ENCODE assay signal across 8 cellular contexts in the genomic region with DNA sequence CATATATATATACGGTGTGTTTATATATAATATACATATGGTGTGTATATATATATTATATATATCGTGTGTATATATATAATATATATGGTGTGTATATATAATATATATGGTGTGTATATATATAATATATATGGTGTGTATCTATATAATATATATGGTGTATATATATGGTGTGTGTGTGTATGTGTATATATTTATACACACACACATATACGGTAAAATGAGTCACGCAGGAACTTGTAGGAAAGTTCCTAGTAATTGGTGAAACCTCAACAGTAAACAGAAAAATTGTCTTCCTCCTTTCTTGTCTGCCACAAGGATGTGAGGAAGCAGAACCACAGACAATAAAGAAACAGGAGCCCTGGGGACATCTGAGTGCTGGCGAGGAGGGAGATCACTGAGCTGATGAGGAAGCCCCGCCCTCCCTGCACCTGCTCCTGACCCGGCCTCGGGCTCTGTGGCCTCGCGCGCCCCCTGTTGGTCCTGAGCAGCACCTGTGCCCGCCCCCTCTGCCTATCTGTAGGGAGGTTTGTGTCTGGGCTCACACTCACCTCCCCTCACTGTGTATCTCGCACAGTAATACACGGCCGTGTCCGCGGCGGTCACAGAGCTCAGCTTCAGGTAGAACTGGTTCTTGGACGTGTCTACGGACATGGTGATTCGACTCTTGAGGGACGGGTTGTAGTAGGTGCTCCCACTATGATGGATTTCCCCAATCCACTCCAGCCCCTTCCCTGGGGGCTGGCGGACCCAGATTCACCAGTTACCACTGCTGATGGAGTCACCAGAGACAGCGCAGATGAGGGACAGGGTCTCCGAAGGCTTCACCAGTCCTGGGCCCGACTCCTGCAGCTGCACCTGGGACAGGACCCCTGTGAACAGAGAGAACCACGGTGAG.
DNase-seq lines count a peak whose midpoint lies in the region; ATAC-seq and TF ChIP-seq lines count a peak whose summit lies in the region.

No MANE protein-coding gene starts in this region.

- H2AK5ac ChIP-seq in mesendoderm (ENCODE audit: low read length): no peak overlapping the region

- ATAC-seq in HG03460 (IDR thresholded peaks at IDR 0.05; ENCODE audit: unreplicated experiment): peak; percentile 70
- no peak for ATAC-seq in HG02870 (IDR thresholded peaks at IDR 0.05; ENCODE audit: unreplicated experiment)

- H3K36me3 Mint-ChIP-seq in activated naive CD8-positive, alpha-beta T cell treated with anti-CD3 and anti-CD28 coated beads for 36 hours: no peaks in the 10 kb centered on the region

- no CpG with 5 or more reads among the region's 27 CpGs for WGBS in mesendoderm (ENCODE audit: extremely low coverage, insufficient coverage, low lambda C conversion rate)

- H2BK5ac ChIP-seq in mesendoderm (ENCODE audit: low read length): no peak overlapping the region

- H3K79me2 ChIP-seq in SU-DHL-6 (ENCODE audit: insufficient read depth, low read length) (no peaks in the 10 kb centered on the region), mesendoderm (ENCODE audit: control insufficient read depth, insufficient read depth, low read length) (no peaks in the 10 kb centered on the region)

- H3K9me3 ChIP-seq in SU-DHL-6 (ENCODE audit: insufficient read depth, low read length): no peaks in the 10 kb centered on the region

- H3K27ac ChIP-seq in SU-DHL-6 (ENCODE audit: low read depth, low read length) (no peak overlapping the region), mesendoderm (ENCODE audit: low read depth, low read length) (no peak overlapping the region)

- H4K8ac ChIP-seq in mesendoderm (ENCODE audit: low read depth, low read length): no peak overlapping the region

- H2BK120ac ChIP-seq in mesendoderm (ENCODE audit: low read depth, low read length): no peak overlapping the region

- no peaks in the 10 kb centered on the region for H4K20me1 ChIP-seq in SU-DHL-6 (ENCODE audit: low read depth, low read length)

- H3K4me3 ChIP-seq in SU-DHL-6 (ENCODE audit: insufficient read depth, low read length, poor library complexity, severe bottlenecking) (no peak overlapping the region), mesendoderm (ENCODE audit: low read length) (no peak overlapping the region)

- no peaks in the 10 kb centered on the region for H3K9me2 ChIP-seq in SU-DHL-6 (replicated peaks; ENCODE audit: insufficient read depth, low read length)

- H3K27me3 Mint-ChIP-seq in activated naive CD8-positive, alpha-beta T cell treated with anti-CD3 and anti-CD28 coated beads for 36 hours: peaks cover 50% of the 10 kb centered on the region

- no peak overlapping the region for H3K18ac ChIP-seq in mesendoderm (ENCODE audit: low read length)

- H3K27ac Mint-ChIP-seq in activated naive CD8-positive, alpha-beta T cell treated with anti-CD3 and anti-CD28 coated beads for 36 hours: no peak overlapping the region

- H3K9me3 Mint-ChIP-seq in activated naive CD8-positive, alpha-beta T cell treated with anti-CD3 and anti-CD28 coated beads for 36 hours: no peaks in the 10 kb centered on the region

- DNase-seq in GDM1 (lab: John Stamatoyannopoulos, UW) (peak; percentile 53), DMS79 (lab: John Stamatoyannopoulos, UW) (no peak), mesendoderm (no peak)
- DNase-seq in activated naive CD8-positive, alpha-beta T cell treated with anti-CD3 and anti-CD28 coated beads for 36 hours: peak; percentile 85
- DNase-seq in stimulated activated CD4-positive, alpha-beta T cell treated with anti-CD3 and anti-CD28 coated beads, Interleukin-4, amount 100 ng/mL, for 48 hours (ENCODE audit: low read depth in 2 of 2): peak; percentile 82 to 92

- peaks cover 2% of the 10 kb centered on the region for H3K4me1 Mint-ChIP-seq in activated naive CD8-positive, alpha-beta T cell treated with anti-CD3 and anti-CD28 coated beads for 36 hours

- H3K4ac ChIP-seq in mesendoderm (ENCODE audit: low read depth, low read length): no peak overlapping the region

- H3F3A ChIP-seq in SU-DHL-6 (ENCODE audit: insufficient read depth): no peaks in the 10 kb centered on the region

- no peak overlapping the region for H3K4me3 Mint-ChIP-seq in activated naive CD8-positive, alpha-beta T cell treated with anti-CD3 and anti-CD28 coated beads for 36 hours

- no peak overlapping the region for H2BK15ac ChIP-seq in mesendoderm (replicated peaks; ENCODE audit: low read depth)

- peak overlapping the region; percentile 34 for H3K4me2 ChIP-seq in SU-DHL-6 (ENCODE audit: low read depth, low read length, poor library complexity, severe bottlenecking)
- H3K4me2 ChIP-seq in mesendoderm (ENCODE audit: low read length): no peak overlapping the region

- no peaks in the 10 kb centered on the region for H3K79me1 ChIP-seq in mesendoderm (ENCODE audit: low read length)

- no peak overlapping the region for H4K5ac ChIP-seq in mesendoderm (ENCODE audit: low read length)

- no peak overlapping the region for H3K56ac ChIP-seq in mesendoderm (ENCODE audit: low read length)

- H3K36me3 ChIP-seq in SU-DHL-6 (ENCODE audit: low read length) (no peaks in the 10 kb centered on the region), mesendoderm (ENCODE audit: control insufficient read depth, insufficient read depth, low read length) (no peaks in the 10 kb centered on the region)

- H2AFZ ChIP-seq in SU-DHL-6 (ENCODE audit: low read depth, low read length, severe bottlenecking): peak overlapping the region; percentile 34

- H3K4me1 ChIP-seq in mesendoderm (ENCODE audit: control insufficient read depth, low read depth, low read length): no peaks in the 10 kb centered on the region

- H3K9ac ChIP-seq in SU-DHL-6 (ENCODE audit: low read length) (no peak overlapping the region), mesendoderm (ENCODE audit: low read length) (no peak overlapping the region)

- H3K23ac ChIP-seq in mesendoderm (ENCODE audit: low read length): no peak overlapping the region

- peak; percentile 82 for TF ChIP-seq CTCF in SU-DHL-6 (IDR thresholded peaks at IDR 0.05; ENCODE audit: insufficient read depth, low read length, poor library complexity, severe bottlenecking)

- no peaks in the 10 kb centered on the region for H3K27me3 ChIP-seq in SU-DHL-6 (ENCODE audit: low read length)
- no peaks in the 10 kb centered on the region for H3K27me3 ChIP-seq in mesendoderm (ENCODE audit: insufficient read depth, low read length, poor library complexity)

Comparison
In these comparisons a context has a peak if more than half of its experiments do, and no peak if none do; other contexts are left out.
1. DNase-seq: peak in GDM1 (single experiment), activated naive CD8-positive, alpha-beta T cell treated with anti-CD3 and anti-CD28 coated beads for 36 hours (single experiment) and stimulated activated CD4-positive, alpha-beta T cell treated with anti-CD3 and anti-CD28 coated beads, Interleukin-4, amount 100 ng/mL, for 48 hours (2 of 2); none in DMS79 (single experiment) and mesendoderm (single experiment).